In genomic region chr17:7232114-7232513, GRCh38 we compare ENCODE assay signal across 3 cellular contexts.
TF ChIP-seq lines count a peak whose summit lies in the region.

No MANE protein-coding gene starts in this region.

TF ChIP-seq in SK-N-SH, 30 proteins besides CTCF, POLR2A, EP300 and RAD21 (continues in another document):
- TF ChIP-seq FOXJ3 (CRISPR knock-in tag; IDR thresholded peaks at IDR 0.05) (no peak), SMC3 (IDR thresholded peaks at IDR 0.05; ENCODE audit: low read depth, low read length) (no peak), MXI1 (IDR thresholded peaks at IDR 0.05; ENCODE audit: low read depth, low read length) (no peak), CHD2 (IDR thresholded peaks at IDR 0.05; ENCODE audit: low read length, partially characterized antibody) (no peak), MEF2A (IDR thresholded peaks at IDR 0.05; ENCODE audit: borderline replicate concordance, low read depth) (no peak), TCF12 (IDR thresholded peaks at IDR 0.05) (no peak), RFX5 (IDR thresholded peaks at IDR 0.05; ENCODE audit: low read length) (no peak), TEAD4 (IDR thresholded peaks at IDR 0.05; ENCODE audit: borderline replicate concordance, insufficient read depth) (no peak), TAF1 (IDR thresholded peaks at IDR 0.05; ENCODE audit: borderline replicate concordance, low read depth, low read length) (no peak), JUND (IDR thresholded peaks at IDR 0.05) (no peak), NRF1 (IDR thresholded peaks at IDR 0.05; ENCODE audit: low read depth, low read length) (no peak), GABPA (IDR thresholded peaks at IDR 0.05; ENCODE audit: low read depth) (no peak)
- TF ChIP-seq, protein P1, sequence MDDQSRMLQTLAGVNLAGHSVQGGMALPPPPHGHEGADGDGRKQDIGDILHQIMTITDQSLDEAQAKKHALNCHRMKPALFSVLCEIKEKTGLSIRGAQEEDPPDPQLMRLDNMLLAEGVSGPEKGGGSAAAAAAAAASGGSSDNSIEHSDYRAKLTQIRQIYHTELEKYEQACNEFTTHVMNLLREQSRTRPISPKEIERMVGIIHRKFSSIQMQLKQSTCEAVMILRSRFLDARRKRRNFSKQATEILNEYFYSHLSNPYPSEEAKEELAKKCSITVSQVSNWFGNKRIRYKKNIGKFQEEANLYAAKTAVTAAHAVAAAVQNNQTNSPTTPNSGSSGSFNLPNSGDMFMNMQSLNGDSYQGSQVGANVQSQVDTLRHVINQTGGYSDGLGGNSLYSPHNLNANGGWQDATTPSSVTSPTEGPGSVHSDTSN (IDR thresholded peaks at IDR 0.05), result no peak
- TF ChIP-seq, protein P2, sequence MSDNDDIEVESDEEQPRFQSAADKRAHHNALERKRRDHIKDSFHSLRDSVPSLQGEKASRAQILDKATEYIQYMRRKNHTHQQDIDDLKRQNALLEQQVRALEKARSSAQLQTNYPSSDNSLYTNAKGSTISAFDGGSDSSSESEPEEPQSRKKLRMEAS (IDR thresholded peaks at IDR 0.05; ENCODE audit: low read depth), result no peak
- TF ChIP-seq, protein P3, sequence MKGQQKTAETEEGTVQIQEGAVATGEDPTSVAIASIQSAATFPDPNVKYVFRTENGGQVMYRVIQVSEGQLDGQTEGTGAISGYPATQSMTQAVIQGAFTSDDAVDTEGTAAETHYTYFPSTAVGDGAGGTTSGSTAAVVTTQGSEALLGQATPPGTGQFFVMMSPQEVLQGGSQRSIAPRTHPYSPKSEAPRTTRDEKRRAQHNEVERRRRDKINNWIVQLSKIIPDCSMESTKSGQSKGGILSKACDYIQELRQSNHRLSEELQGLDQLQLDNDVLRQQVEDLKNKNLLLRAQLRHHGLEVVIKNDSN (IDR thresholded peaks at IDR 0.05; ENCODE audit: borderline replicate concordance, low read depth), result no peak
- TF ChIP-seq, protein P4, sequence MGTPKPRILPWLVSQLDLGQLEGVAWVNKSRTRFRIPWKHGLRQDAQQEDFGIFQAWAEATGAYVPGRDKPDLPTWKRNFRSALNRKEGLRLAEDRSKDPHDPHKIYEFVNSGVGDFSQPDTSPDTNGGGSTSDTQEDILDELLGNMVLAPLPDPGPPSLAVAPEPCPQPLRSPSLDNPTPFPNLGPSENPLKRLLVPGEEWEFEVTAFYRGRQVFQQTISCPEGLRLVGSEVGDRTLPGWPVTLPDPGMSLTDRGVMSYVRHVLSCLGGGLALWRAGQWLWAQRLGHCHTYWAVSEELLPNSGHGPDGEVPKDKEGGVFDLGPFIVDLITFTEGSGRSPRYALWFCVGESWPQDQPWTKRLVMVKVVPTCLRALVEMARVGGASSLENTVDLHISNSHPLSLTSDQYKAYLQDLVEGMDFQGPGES (IDR thresholded peaks at IDR 0.05; ENCODE audit: low read depth, low read length), result no peak

TF ChIP-seq in SK-N-SH treated with all-trans-retinoic acid at 6 μM for 48 hours, 23 proteins besides CTCF, POLR2A, EP300 and RAD21:
- TF ChIP-seq, protein P5, sequence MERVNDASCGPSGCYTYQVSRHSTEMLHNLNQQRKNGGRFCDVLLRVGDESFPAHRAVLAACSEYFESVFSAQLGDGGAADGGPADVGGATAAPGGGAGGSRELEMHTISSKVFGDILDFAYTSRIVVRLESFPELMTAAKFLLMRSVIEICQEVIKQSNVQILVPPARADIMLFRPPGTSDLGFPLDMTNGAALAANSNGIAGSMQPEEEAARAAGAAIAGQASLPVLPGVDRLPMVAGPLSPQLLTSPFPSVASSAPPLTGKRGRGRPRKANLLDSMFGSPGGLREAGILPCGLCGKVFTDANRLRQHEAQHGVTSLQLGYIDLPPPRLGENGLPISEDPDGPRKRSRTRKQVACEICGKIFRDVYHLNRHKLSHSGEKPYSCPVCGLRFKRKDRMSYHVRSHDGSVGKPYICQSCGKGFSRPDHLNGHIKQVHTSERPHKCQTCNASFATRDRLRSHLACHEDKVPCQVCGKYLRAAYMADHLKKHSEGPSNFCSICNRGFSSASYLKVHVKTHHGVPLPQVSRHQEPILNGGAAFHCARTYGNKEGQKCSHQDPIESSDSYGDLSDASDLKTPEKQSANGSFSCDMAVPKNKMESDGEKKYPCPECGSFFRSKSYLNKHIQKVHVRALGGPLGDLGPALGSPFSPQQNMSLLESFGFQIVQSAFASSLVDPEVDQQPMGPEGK (CRISPR knock-in tag; IDR thresholded peaks at IDR 0.05; ENCODE audit: borderline replicate concordance), result no peak

TF ChIP-seq in endothelial cell of umbilical vein, 7 proteins besides CTCF, POLR2A, EP300 and RAD21:
- no peak for TF ChIP-seq MYC (IDR thresholded peaks at IDR 0.05; ENCODE audit: low read depth, low read length)
- no peak for TF ChIP-seq GATA2 (IDR thresholded peaks at IDR 0.05; ENCODE audit: insufficient read depth, insufficient read length, low read depth, low read length)
- TF ChIP-seq, protein P2 (IDR thresholded peaks at IDR 0.05; ENCODE audit: insufficient read depth, insufficient read length), result no peak
- TF ChIP-seq FOS (IDR thresholded peaks at IDR 0.05; ENCODE audit: borderline replicate concordance, insufficient read depth, low read length), result no peak
TF ChIP-seq in endothelial cell of umbilical vein: peak in this region for 0.
